8 cellular contexts compared by ENCODE assay signal in the genomic region with DNA sequence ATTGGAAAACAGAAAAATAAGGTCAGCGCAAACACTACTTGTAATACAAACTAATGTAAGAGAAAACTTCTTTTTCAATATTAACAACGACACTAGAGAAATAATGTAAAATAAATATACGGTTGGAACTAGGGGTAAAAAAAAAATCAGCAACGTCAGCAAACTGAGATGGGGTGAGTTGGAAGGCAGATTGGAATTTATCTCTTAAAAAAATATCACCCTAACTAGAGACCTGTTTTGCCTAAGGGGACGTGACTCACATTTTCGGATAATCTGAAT. TPM values are rescaled to one million over a fixed set of nuclear protein-coding genes. Genes with fewer than 3 reads are reported as not detected.
DNase-seq lines count a peak whose midpoint lies in the region; ATAC-seq, FAIRE-seq and TF ChIP-seq lines count a peak whose summit lies in the region.

No MANE protein-coding gene starts in this region.

- 0 to 2% (median 0%) methylated on average over 6 of the region's 6 CpGs for WGBS in ovary, 3 donors

- DNase-seq in RWPE2 (ENCODE audit: low spot score) (no peak), epithelial cell of proximal tubule (ENCODE audit: low read depth) (no peak), ovary (no peak), NCI-H187 (lab: John Stamatoyannopoulos, UW) (no peak), posterior vena cava (ENCODE audit: low spot score) (no peak), H54 (ENCODE audit: insufficient read length, low spot score) (no peak)

- no peak for ATAC-seq in RWPE2 (ENCODE audit: low read depth)
- ATAC-seq in HG03196 (IDR thresholded peaks at IDR 0.05; ENCODE audit: unreplicated experiment): no peak

- H3K36me3 ChIP-seq in ES-I3 (ENCODE audit: insufficient read depth, low read length): no peaks in the 10 kb centered on the region
- H3K36me3 ChIP-seq in RWPE2 (ENCODE audit: low read depth): peaks cover 9% of the 10 kb centered on the region; the same call in 1 of the 2 replicates
- H3K36me3 ChIP-seq in ovary: no peaks in the 10 kb centered on the region

- H3K9me3 ChIP-seq in ES-I3 (ENCODE audit: control insufficient read depth, insufficient read depth, low read length) (no peaks in the 10 kb centered on the region; the same call in 1 of the 2 replicates), RWPE2 (ENCODE audit: severe bottlenecking) (no peaks in the 10 kb centered on the region), ovary (no peaks in the 10 kb centered on the region)

- peak overlapping the region; percentile 85 for H3K9ac ChIP-seq in ES-I3 (ENCODE audit: low read depth, low read length)

- TF ChIP-seq POLR2A in ovary (IDR thresholded peaks at IDR 0.05) (no peak), H54 (IDR thresholded peaks at IDR 0.05; ENCODE audit: low read depth, low read length) (no peak)

- H3K27me3 ChIP-seq in RWPE2 (ENCODE audit: insufficient read depth, poor library complexity, severe bottlenecking) (no peaks in the 10 kb centered on the region), ovary (no peaks in the 10 kb centered on the region)

- H3K4me3 ChIP-seq in RWPE2 (ENCODE audit: severe bottlenecking) (peak overlapping the region; percentile 74), epithelial cell of proximal tubule (ENCODE audit: low read depth, low read length) (peak overlapping the region; percentile 92), ovary (peak overlapping the region; percentile 73)

- TF ChIP-seq EP300 in ovary (IDR thresholded peaks at IDR 0.05): no peak

- TF ChIP-seq CTCF in RWPE2 (IDR thresholded peaks at IDR 0.05; ENCODE audit: poor library complexity, severe bottlenecking): no peak
- TF ChIP-seq CTCF in epithelial cell of proximal tubule (conservative IDR thresholded peaks at IDR 0.05; ENCODE audit: low read depth, low read length): no peak
- TF ChIP-seq CTCF in ovary (IDR thresholded peaks at IDR 0.05): no peak

- H3K27ac ChIP-seq in RWPE2 (ENCODE audit: poor library complexity, severe bottlenecking) (peak overlapping the region; percentile 86), ovary (peak overlapping the region; percentile 85 to 96)

- intact Hi-C loops in ovary (cut with DNase I) (loop anchor here in 3 of 4 donors (2.0 to 10.0 kb wide), 5 partner anchors 68 to 1450 kb away; partner anchors contain the start of gene EPM2A (in 1 of the 3)), posterior vena cava (cut with DNase I) (loop anchor here in 1 of 2 donors (10.0 kb wide), 1 partner anchor 70 kb away; no protein-coding TSS in a partner anchor)

- H3K4me1 ChIP-seq in ES-I3 (ENCODE audit: insufficient read depth, low read length) (peaks cover 15% of the 10 kb centered on the region), RWPE2 (ENCODE audit: insufficient read depth, poor library complexity, severe bottlenecking) (peaks cover 4% of the 10 kb centered on the region), ovary (ENCODE audit: insufficient read depth) (peaks cover 3% of the 10 kb centered on the region)

- no peak for FAIRE-seq in H54 (lab: Jason Lieb, UNC)

RNA-seq across cellular contexts. Expression of gene UTRN, which starts 0.7 kb away (rescaled TPM):
- total RNA-seq in epithelial cell of proximal tubule (28.1 and 34.4 TPM in 2 replicates), ovary (100 to 1,000 TPM; 105 to 155 (median 132) TPM), posterior vena cava (100 to 1,000 TPM; 215 to 229 TPM)
- polyA plus RNA-seq in ovary: 10 to 100 TPM; 27.6 to 63.0 TPM
